Comparison of ENCODE assay signal across 12 cellular contexts in genomic region chr1:225422795-225423517, GRCh38. TPM values are rescaled to one million over a fixed set of nuclear protein-coding genes. Genes with fewer than 3 reads are reported as not detected.
A peak's percentile ranks its signal among the peaks of the same experiment; 100 is the strongest.
DNase-seq lines count a peak whose midpoint lies in the region; FAIRE-seq and TF ChIP-seq lines count a peak whose summit lies in the region.
"Had no signal": no experiment of that assay in that cellular context is flagged by ENCODE, and none has a peak within 500 bp of the region (broad histone marks: within the 10 kb centered on the region; RNA-seq: fewer than 3 reads in every experiment).

No MANE protein-coding gene starts in this region.

- no peak overlapping the region for H3K4me3 Mint-ChIP-seq in activated CD4-positive, alpha-beta T cell treated with anti-CD3 and anti-CD28 coated beads, Interleukin-2, amount 10 ng/mL, durations not matched to agents 7 days and 5 days
- peak overlapping the region; percentile 79 for H3K4me3 Mint-ChIP-seq in endothelial cell (ENCODE audit: unreplicated experiment)

- H3K4me2 ChIP-seq in OCI-LY1 (ENCODE audit: low read length) (peak overlapping the region; percentile 96; the same call in 1 of the 2 replicates), skeletal muscle satellite cell (ENCODE audit: low read length) (peak overlapping the region; percentile 9)

- H4K20me1 ChIP-seq in OCI-LY1 (ENCODE audit: insufficient read depth, low read length) = no peaks in the 10 kb centered on the region

- H3K27ac Mint-ChIP-seq in activated CD4-positive, alpha-beta T cell treated with anti-CD3 and anti-CD28 coated beads, Interleukin-2, amount 10 ng/mL, durations not matched to agents 7 days and 5 days = peak overlapping the region; percentile 5
- peak overlapping the region; percentile 100 for H3K27ac Mint-ChIP-seq in endothelial cell (ENCODE audit: unreplicated experiment)

- H3K36me3 ChIP-seq in OCI-LY1 (ENCODE audit: insufficient read depth, low read length) (peaks cover 67% of the 10 kb centered on the region), skeletal muscle satellite cell (ENCODE audit: insufficient read depth, low read length) (peaks cover 16% of the 10 kb centered on the region)

- H3K27me3 ChIP-seq in OCI-LY1 (ENCODE audit: insufficient read depth, low read length) = no peaks in the 10 kb centered on the region
- H3K27me3 ChIP-seq in skeletal muscle satellite cell (ENCODE audit: control insufficient read depth, insufficient read depth, low read length) = no peaks in the 10 kb centered on the region
- H3K27me3 ChIP-seq: thyroid gland had no signal

- H3K27me3 Mint-ChIP-seq in activated CD4-positive, alpha-beta T cell treated with anti-CD3 and anti-CD28 coated beads, Interleukin-2, amount 10 ng/mL, durations not matched to agents 7 days and 5 days = no peaks in the 10 kb centered on the region
- H3K27me3 Mint-ChIP-seq in endothelial cell (ENCODE audit: unreplicated experiment) = peaks cover 14% of the 10 kb centered on the region

- no peaks in the 10 kb centered on the region for H3K9me2 ChIP-seq in OCI-LY1 (ENCODE audit: low read depth, low read length)

- no peak for FAIRE-seq in GM19239 (lab: Jason Lieb, UNC)

- H3K4me1 Mint-ChIP-seq in activated CD4-positive, alpha-beta T cell treated with anti-CD3 and anti-CD28 coated beads, Interleukin-2, amount 10 ng/mL, durations not matched to agents 7 days and 5 days = peaks cover 55% of the 10 kb centered on the region
- H3K4me1 Mint-ChIP-seq in endothelial cell (ENCODE audit: unreplicated experiment) = peaks cover 63% of the 10 kb centered on the region

- peaks cover 80% of the 10 kb centered on the region for H3K79me2 ChIP-seq in OCI-LY1 (ENCODE audit: insufficient read depth, low read length)

- H3K9me3 Mint-ChIP-seq in activated CD4-positive, alpha-beta T cell treated with anti-CD3 and anti-CD28 coated beads, Interleukin-2, amount 10 ng/mL, durations not matched to agents 7 days and 5 days = no peaks in the 10 kb centered on the region
- H3K9me3 Mint-ChIP-seq in endothelial cell (ENCODE audit: unreplicated experiment) = no peaks in the 10 kb centered on the region

- H3K4me3 ChIP-seq in OCI-LY1 (ENCODE audit: low read depth, low read length, poor library complexity, severe bottlenecking) = no peak overlapping the region
- H3K4me3 ChIP-seq in skeletal muscle satellite cell (ENCODE audit: low read length) = no peak overlapping the region
- H3K4me3 ChIP-seq: thyroid gland had no signal

- H3K9ac ChIP-seq in OCI-LY1 (ENCODE audit: low read length) = no peak overlapping the region; the same call in 1 of the 2 replicates
- no peak overlapping the region for H3K9ac ChIP-seq in skeletal muscle satellite cell (ENCODE audit: low read depth, low read length)

- no peak overlapping the region for H2AFZ ChIP-seq in OCI-LY1 (ENCODE audit: low read length)

- no peaks in the 10 kb centered on the region for H3F3A ChIP-seq in OCI-LY1 (ENCODE audit: insufficient read depth, low read length)

- TF ChIP-seq CTCF in OCI-LY1 (IDR thresholded peaks at IDR 0.05; ENCODE audit: low read length) (no peak), endothelial cell (IDR thresholded peaks at IDR 0.05; ENCODE audit: unreplicated experiment) (no peak)

- POLR2A ChIA-PET in activated CD4-positive, alpha-beta T cell treated with anti-CD3 and anti-CD28 coated beads, Interleukin-2, amount 10 ng/mL, durations not matched to agents 7 days and 5 days (lab: Charles Lee) = no interaction called here

- H3K4me1 ChIP-seq in OCI-LY1 (ENCODE audit: insufficient read depth, low read length, severe bottlenecking) (peaks cover 39% of the 10 kb centered on the region), skeletal muscle satellite cell (ENCODE audit: control insufficient read depth, insufficient read depth, low read length) (peaks cover 43% of the 10 kb centered on the region)

- no peak for DNase-seq in activated CD4-positive, alpha-beta T cell treated with anti-CD3 and anti-CD28 coated beads, Interleukin-2, amount 10 ng/mL, durations not matched to agents 7 days and 5 days
- DNase-seq in activated CD4-positive, alpha-beta T cell treated with anti-CD3 and anti-CD28 coated beads for 48 hours = no peak
- DNase-seq in endothelial cell (ENCODE audit: low spot score) (no peak), GM19239 (ENCODE audit: insufficient read length, low spot score) (no peak), occipital lobe (lab: John Stamatoyannopoulos, UW) (no peak), HPDE6-E6E7 (ENCODE audit: extremely low spot score) (no peak)
- DNase-seq: NCI-H1694 treated with DMSO at 0.1 percent for 48 hours, OCI-M1, retina, thyroid gland had no signal

- peak overlapping the region; percentile 42 for H3K27ac ChIP-seq in OCI-LY1 (ENCODE audit: low read depth, low read length, poor library complexity, severe bottlenecking)
- H3K27ac ChIP-seq: thyroid gland had no signal

- H3K36me3 Mint-ChIP-seq in activated CD4-positive, alpha-beta T cell treated with anti-CD3 and anti-CD28 coated beads, Interleukin-2, amount 10 ng/mL, durations not matched to agents 7 days and 5 days (ENCODE audit: low read depth) = peaks cover 62% of the 10 kb centered on the region
- peaks cover 5% of the 10 kb centered on the region for H3K36me3 Mint-ChIP-seq in endothelial cell (ENCODE audit: low read depth, unreplicated experiment)

- CTCF ChIA-PET in activated CD4-positive, alpha-beta T cell treated with anti-CD3 and anti-CD28 coated beads, Interleukin-2, amount 10 ng/mL, durations not matched to agents 7 days and 5 days (lab: Charles Lee) = interaction anchor here (0.6 kb wide), 1 partner anchor 1940 kb away, joined by 3 read pairs; no protein-coding TSS in a partner anchor

- H3K9me3 ChIP-seq in OCI-LY1 (ENCODE audit: low read length) = no peaks in the 10 kb centered on the region
- H3K9me3 ChIP-seq in skeletal muscle satellite cell (replicated peaks; ENCODE audit: low read length) = no peaks in the 10 kb centered on the region
- H3K9me3 ChIP-seq: thyroid gland had no signal

RNA-seq across cellular contexts. Expression of gene LBR, which starts 4.9 kb away (rescaled TPM):
- 100 to 1,000 TPM; 239 to 296 TPM for total RNA-seq in activated CD4-positive, alpha-beta T cell treated with anti-CD3 and anti-CD28 coated beads, Interleukin-2, amount 10 ng/mL, durations not matched to agents 7 days and 5 days
- total RNA-seq in endothelial cell (ENCODE audit: unreplicated experiment) (178 TPM), occipital lobe (71.6 TPM)
- total RNA-seq in skeletal muscle satellite cell (2012; rRNA removed) = 24.9 and 32.4 TPM in 2 replicates
